ENCODE assay signal across 8 cellular contexts in genomic region chr1:39272027-39272790, GRCh38.
A peak's percentile ranks its signal among the peaks of the same experiment; 100 is the strongest.
DNase-seq lines count a peak whose midpoint lies in the region; ATAC-seq, FAIRE-seq and TF ChIP-seq lines count a peak whose summit lies in the region.

No MANE protein-coding gene starts in this region.

- H3K36me3 ChIP-seq in pancreas (no peaks in the 10 kb centered on the region), MG63 (no peaks in the 10 kb centered on the region; the same call in none of the 2 replicates)

- H3K9me3 ChIP-seq in pancreas, result no peaks in the 10 kb centered on the region
- no peaks in the 10 kb centered on the region for H3K9me3 ChIP-seq in MG63

- in situ Hi-C loops in GM13977 (cut with MboI; ENCODE audit: low pct_unique_long_range_greater_than_20kb, low sequenced_read_pairs, unreplicated experiment), result no loop called here

- ATAC-seq in GM21825 (IDR thresholded peaks at IDR 0.05; ENCODE audit: unreplicated experiment) (peak; percentile 53), pancreas (peak; percentile 71 to 84 (median 82))

- FAIRE-seq in pancreas (lab: Jason Lieb, UNC), result no peak

- intact Hi-C loops in dorsolateral prefrontal cortex (cut with DNase I) (loop anchor here in 1 of 2 donors (5.0 kb wide), 1 partner anchor 135 kb away; no protein-coding TSS in a partner anchor), pancreas (cut with DNase I) (no loop called here)

- DNase-seq in GM13977 (ENCODE audit: low spot score) (peak; percentile 43), NCI-H510A treated with DMSO at 0.1 percent for 48 hours (lab: John Stamatoyannopoulos, UW) (peak; percentile 100), dorsolateral prefrontal cortex (peak in 2 of 10 donors; percentile 10 to 35), pancreas (peak in 5 of 6 donors; percentile 53 to 74 (median 70)), MG63 (no peak), GF-D8 (lab: John Stamatoyannopoulos, UW) (no peak), iPS-NIHi7 (ENCODE audit: extremely low spot score) (no peak)

- H3K27me3 ChIP-seq in dorsolateral prefrontal cortex, result no peaks in the 10 kb centered on the region
- no peaks in the 10 kb centered on the region for H3K27me3 ChIP-seq in pancreas
- no peaks in the 10 kb centered on the region for H3K27me3 ChIP-seq in MG63

- H3K27ac ChIP-seq in dorsolateral prefrontal cortex (peak overlapping the region; percentile 46 to 97 (median 91)), pancreas (peak overlapping the region; percentile 24 to 75 (median 56))

- H3K4me1 ChIP-seq in pancreas, result peaks cover 38 to 63% (median 42%) of the 10 kb centered on the region in 3 donors

- 16 to 28% methylated on average over 3 of the region's 3 CpGs for whole genome bisulfite sequencing in pancreas, 2 donors

- TF ChIP-seq CTCF in GM13977 (IDR thresholded peaks at IDR 0.05; ENCODE audit: extremely low read depth, insufficient read depth, missing control alignments) (no peak), dorsolateral prefrontal cortex (IDR thresholded peaks at IDR 0.05 in 54 of 56, conservative IDR thresholded peaks at IDR 0.05 in 2 of 56; ENCODE audit: low read depth in 1 of 56, partially characterized antibody in 56 of 56) (no peak), pancreas (IDR thresholded peaks at IDR 0.05) (no peak)

- H3K4me3 ChIP-seq in dorsolateral prefrontal cortex (peak overlapping the region; percentile 4 to 74 (median 53)), pancreas (no peak overlapping the region), MG63 (no peak overlapping the region)

Comparison
In these comparisons a context has a peak if more than half of its experiments do, and no peak if none do; other contexts are left out.
1. DNase-seq: peak in GM13977 (single experiment), NCI-H510A treated with DMSO at 0.1 percent for 48 hours (single experiment) and pancreas (5 of 6); none in MG63 (single experiment), GF-D8 (single experiment) and iPS-NIHi7 (single experiment).
2. H3K4me3 ChIP-seq: peak in dorsolateral prefrontal cortex (59 of 59); none in pancreas (0 of 4) and MG63 (single experiment).